ENCODE assay signal across 1 cellular context in the genomic region with DNA sequence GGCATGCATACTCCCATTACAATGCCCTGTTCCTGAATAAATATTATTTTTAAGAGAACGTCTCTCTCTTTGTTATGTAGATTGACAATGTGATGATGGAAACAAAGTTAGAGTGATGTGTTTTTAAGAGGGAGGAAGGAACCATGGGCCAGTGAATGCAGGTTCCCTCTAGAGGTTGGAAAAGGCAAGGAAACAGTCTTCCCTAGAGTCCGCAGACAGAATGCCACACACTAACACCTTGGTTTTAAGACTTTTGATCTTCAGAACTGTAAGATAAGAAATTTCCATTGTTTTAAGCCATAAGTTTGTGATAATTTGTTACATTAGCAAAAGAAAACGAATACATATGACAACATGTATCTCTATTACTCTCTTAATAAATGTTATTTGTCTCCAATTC.
TF ChIP-seq lines count a peak whose summit lies in the region.

No MANE protein-coding gene starts in this region.

TF ChIP-seq in K562, 482 proteins besides CTCF, POLR2A, EP300 and RAD21 (continued from another document):
- TF ChIP-seq, protein P1, sequence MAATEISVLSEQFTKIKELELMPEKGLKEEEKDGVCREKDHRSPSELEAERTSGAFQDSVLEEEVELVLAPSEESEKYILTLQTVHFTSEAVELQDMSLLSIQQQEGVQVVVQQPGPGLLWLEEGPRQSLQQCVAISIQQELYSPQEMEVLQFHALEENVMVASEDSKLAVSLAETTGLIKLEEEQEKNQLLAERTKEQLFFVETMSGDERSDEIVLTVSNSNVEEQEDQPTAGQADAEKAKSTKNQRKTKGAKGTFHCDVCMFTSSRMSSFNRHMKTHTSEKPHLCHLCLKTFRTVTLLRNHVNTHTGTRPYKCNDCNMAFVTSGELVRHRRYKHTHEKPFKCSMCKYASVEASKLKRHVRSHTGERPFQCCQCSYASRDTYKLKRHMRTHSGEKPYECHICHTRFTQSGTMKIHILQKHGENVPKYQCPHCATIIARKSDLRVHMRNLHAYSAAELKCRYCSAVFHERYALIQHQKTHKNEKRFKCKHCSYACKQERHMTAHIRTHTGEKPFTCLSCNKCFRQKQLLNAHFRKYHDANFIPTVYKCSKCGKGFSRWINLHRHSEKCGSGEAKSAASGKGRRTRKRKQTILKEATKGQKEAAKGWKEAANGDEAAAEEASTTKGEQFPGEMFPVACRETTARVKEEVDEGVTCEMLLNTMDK (IDR thresholded peaks at IDR 0.05; ENCODE audit: borderline replicate concordance, insufficient read depth, low read depth, low read length, poor library complexity, severe bottlenecking), result peak; percentile 56
- TF ChIP-seq, protein P2, sequence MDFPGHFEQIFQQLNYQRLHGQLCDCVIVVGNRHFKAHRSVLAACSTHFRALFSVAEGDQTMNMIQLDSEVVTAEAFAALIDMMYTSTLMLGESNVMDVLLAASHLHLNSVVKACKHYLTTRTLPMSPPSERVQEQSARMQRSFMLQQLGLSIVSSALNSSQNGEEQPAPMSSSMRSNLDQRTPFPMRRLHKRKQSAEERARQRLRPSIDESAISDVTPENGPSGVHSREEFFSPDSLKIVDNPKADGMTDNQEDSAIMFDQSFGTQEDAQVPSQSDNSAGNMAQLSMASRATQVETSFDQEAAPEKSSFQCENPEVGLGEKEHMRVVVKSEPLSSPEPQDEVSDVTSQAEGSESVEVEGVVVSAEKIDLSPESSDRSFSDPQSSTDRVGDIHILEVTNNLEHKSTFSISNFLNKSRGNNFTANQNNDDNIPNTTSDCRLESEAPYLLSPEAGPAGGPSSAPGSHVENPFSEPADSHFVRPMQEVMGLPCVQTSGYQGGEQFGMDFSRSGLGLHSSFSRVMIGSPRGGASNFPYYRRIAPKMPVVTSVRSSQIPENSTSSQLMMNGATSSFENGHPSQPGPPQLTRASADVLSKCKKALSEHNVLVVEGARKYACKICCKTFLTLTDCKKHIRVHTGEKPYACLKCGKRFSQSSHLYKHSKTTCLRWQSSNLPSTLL (IDR thresholded peaks at IDR 0.05), result peak; percentile 90
